ENCODE assay signal across 17 cellular contexts in the genomic region with DNA sequence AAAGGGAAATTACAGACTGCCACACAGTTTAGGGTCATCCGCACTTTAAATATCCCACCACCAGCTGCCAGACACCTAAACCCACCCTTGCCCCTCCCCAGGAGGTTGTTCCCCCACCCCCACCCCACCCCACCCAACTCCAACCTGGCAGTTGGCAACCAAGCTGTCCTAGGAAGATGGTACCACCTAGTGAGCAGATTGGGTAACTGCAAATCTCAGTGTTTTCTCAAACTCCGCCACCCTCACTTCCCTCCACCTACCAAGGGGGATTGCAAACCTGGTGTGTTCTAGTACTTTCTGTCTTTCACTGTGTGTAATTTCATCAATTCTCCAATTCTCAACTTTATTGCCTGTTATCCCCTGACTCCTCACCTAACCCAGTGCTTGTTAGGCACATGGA.
DNase-seq lines count a peak whose midpoint lies in the region; ATAC-seq and TF ChIP-seq lines count a peak whose summit lies in the region.
"Had no signal": no experiment of that assay in that cellular context is flagged by ENCODE, and none has a peak within 500 bp of the region (broad histone marks: within the 10 kb centered on the region; RNA-seq: fewer than 3 reads in every experiment).

No MANE protein-coding gene starts in this region.

- DNase-seq in WTC11 (ENCODE audit: low spot score): no peak
- DNase-seq in glutamatergic neuron: no peak
- no peak for DNase-seq in activated effector memory CD4-positive, alpha-beta T cell treated with Interleukin-2 at 50 U/mL for 16 hours
- DNase-seq in trophoblast cell: no peak
- DNase-seq: AML-193; CD4-positive, CD25-positive, alpha-beta regulatory T cell; NCI-H2029 treated with DMSO at 0.1 percent for 48 hours; NCI-H2227 treated with DMSO at 0.1 percent for 48 hours; NCI-H524 treated with DMSO at 0.1 percent for 48 hours; T-helper 1 cell had no signal

- POLR2A ChIA-PET in WTC11 (lab: Charles Lee): no interaction called here

- H3K9ac ChIP-seq in trophoblast cell (ENCODE audit: low read length): no peak overlapping the region

- H4K20me1 ChIP-seq in DOHH2 (ENCODE audit: control insufficient read depth, insufficient read depth, low read depth, low read length): no peaks in the 10 kb centered on the region

- no peak overlapping the region for H3K4ac ChIP-seq in trophoblast cell (ENCODE audit: low read depth, low read length)

- H3K27ac ChIP-seq in DOHH2 (ENCODE audit: low read depth, low read length) (no peak overlapping the region), trophoblast cell (ENCODE audit: low read depth, low read length) (no peak overlapping the region)
- H3K27ac ChIP-seq: SK-N-MC had no signal

- WGBS in trophoblast cell (ENCODE audit: extremely low coverage, insufficient coverage, insufficient read length): no CpG with 5 or more reads among the region's 2 CpGs

- H3K18ac ChIP-seq in trophoblast cell (ENCODE audit: low read length): no peak overlapping the region

- CTCF ChIA-PET in WTC11 (lab: Charles Lee): interaction anchor here (0.7 kb wide), 1 partner anchor 294 kb away, joined by 4 read pairs; no protein-coding TSS in a partner anchor

- no peak overlapping the region for H2BK5ac ChIP-seq in trophoblast cell (ENCODE audit: low read depth, low read length, poor library complexity)

- ATAC-seq in WTC11: peak; percentile 24; the same call in 1 of the 2 replicates
- no peak for ATAC-seq in GM21367 (IDR thresholded peaks at IDR 0.05; ENCODE audit: unreplicated experiment)
- ATAC-seq in GM21528 (IDR thresholded peaks at IDR 0.05; ENCODE audit: low FRiP score, unreplicated experiment): no peak
- ATAC-seq: HCT116 had no signal

- no peak overlapping the region for H4K8ac ChIP-seq in trophoblast cell (ENCODE audit: low read depth, low read length)

- no peak overlapping the region for H2AFZ ChIP-seq in trophoblast cell (ENCODE audit: insufficient read depth, low read length, poor library complexity)

- no peaks in the 10 kb centered on the region for H3K9me2 ChIP-seq in DOHH2 (replicated peaks; ENCODE audit: control insufficient read depth, low read length)

- H3K4me2 ChIP-seq in DOHH2 (ENCODE audit: low read length): no peak overlapping the region
- H3K4me2 ChIP-seq in trophoblast cell (ENCODE audit: low read length): no peak overlapping the region

- H3K36me3 Mint-ChIP-seq in WTC11 (peaks cover 22% of the 10 kb centered on the region), glutamatergic neuron (ENCODE audit: unreplicated experiment) (peaks cover 24% of the 10 kb centered on the region)
- H3K36me3 Mint-ChIP-seq: CD4-positive, CD25-positive, alpha-beta regulatory T cell; IgD-negative memory B cell had no signal

- H3K4me1 Mint-ChIP-seq in WTC11: peaks cover 12% of the 10 kb centered on the region
- peaks cover 3% of the 10 kb centered on the region for H3K4me1 Mint-ChIP-seq in glutamatergic neuron (ENCODE audit: low read depth, unreplicated experiment)
- H3K4me1 Mint-ChIP-seq: IgD-negative memory B cell had no signal

- H3K9me3 Mint-ChIP-seq in WTC11 (peaks cover 28% of the 10 kb centered on the region), glutamatergic neuron (ENCODE audit: unreplicated experiment) (peaks cover 18% of the 10 kb centered on the region)

- no peak overlapping the region for H2BK120ac ChIP-seq in trophoblast cell (ENCODE audit: insufficient read depth, low read length, poor library complexity)

- no peak overlapping the region for H4K91ac ChIP-seq in trophoblast cell (ENCODE audit: low read depth, low read length)

- no peak overlapping the region for H3K14ac ChIP-seq in trophoblast cell (ENCODE audit: low read length)

- H2BK12ac ChIP-seq in trophoblast cell (ENCODE audit: low read length): no peak overlapping the region

- H3K27me3 ChIP-seq in DOHH2 (ENCODE audit: control insufficient read depth, low read length) (no peaks in the 10 kb centered on the region), trophoblast cell (ENCODE audit: insufficient read depth, low read length) (no peaks in the 10 kb centered on the region)

- H3K4me1 ChIP-seq in DOHH2 (ENCODE audit: control insufficient read depth, low read length): no peaks in the 10 kb centered on the region
- H3K4me1 ChIP-seq in trophoblast cell (ENCODE audit: control insufficient read depth in 1 of 2, insufficient read depth in 2 of 2, low read length in 2 of 2): no peaks in the 10 kb centered on the region

- no peak overlapping the region for H2AK5ac ChIP-seq in trophoblast cell (ENCODE audit: low read length)

- H3K36me3 ChIP-seq in DOHH2 (ENCODE audit: control insufficient read depth, low read length): no peaks in the 10 kb centered on the region
- H3K36me3 ChIP-seq in trophoblast cell (ENCODE audit: control insufficient read depth in 1 of 2, insufficient read depth in 2 of 2, low read length in 2 of 2): no peaks in the 10 kb centered on the region

- H3K9me3 ChIP-seq in DOHH2 (ENCODE audit: control insufficient read depth, insufficient read depth, low read length): peaks cover 22% of the 10 kb centered on the region; the same call in 1 of the 2 replicates
- H3K9me3 ChIP-seq in trophoblast cell (ENCODE audit: insufficient read depth, low read depth, low read length): no peaks in the 10 kb centered on the region

- no peaks in the 10 kb centered on the region for H3F3A ChIP-seq in DOHH2 (ENCODE audit: control insufficient read depth, insufficient read depth)

- H3K27me3 Mint-ChIP-seq in WTC11 (ENCODE audit: low read depth): peaks cover 12% of the 10 kb centered on the region
- H3K27me3 Mint-ChIP-seq in glutamatergic neuron (ENCODE audit: unreplicated experiment): peaks cover 7% of the 10 kb centered on the region
- H3K27me3 Mint-ChIP-seq: CD4-positive, CD25-positive, alpha-beta regulatory T cell had no signal

- H3K27ac Mint-ChIP-seq in WTC11: no peak overlapping the region
- no peak overlapping the region for H3K27ac Mint-ChIP-seq in glutamatergic neuron (ENCODE audit: unreplicated experiment)
- H3K27ac Mint-ChIP-seq: CD4-positive, CD25-positive, alpha-beta regulatory T cell; IgD-negative memory B cell had no signal

- TF ChIP-seq CTCF in DOHH2 (IDR thresholded peaks at IDR 0.05; ENCODE audit: low read depth, low read length, poor library complexity, severe bottlenecking): peak; percentile 28
- 0 out of 2 replicates have a peak, but pooled peaks have one; percentile 12 for TF ChIP-seq CTCF in LNCAP (IDR thresholded peaks at IDR 0.05)
- TF ChIP-seq CTCF in WTC11 (IDR thresholded peaks at IDR 0.05): no peak; the same call in 1 of the 2 replicates
- peak; percentile 39 for TF ChIP-seq CTCF in glutamatergic neuron (IDR thresholded peaks at IDR 0.05; ENCODE audit: partially characterized antibody, unreplicated experiment)

- H3K79me2 ChIP-seq in DOHH2 (ENCODE audit: control insufficient read depth, low read length) (no peaks in the 10 kb centered on the region), trophoblast cell (ENCODE audit: control insufficient read depth, insufficient read depth, low read length, poor library complexity) (no peaks in the 10 kb centered on the region)

- H3K4me3 ChIP-seq in DOHH2 (ENCODE audit: low read length): no peak overlapping the region
- H3K4me3 ChIP-seq in trophoblast cell (ENCODE audit: low read depth, low read length): no peak overlapping the region
- H3K4me3 ChIP-seq: SK-N-MC had no signal

- no peak overlapping the region for H4K12ac ChIP-seq in trophoblast cell (ENCODE audit: low read depth, low read length)

- no peak overlapping the region for H3K4me3 Mint-ChIP-seq in WTC11
- H3K4me3 Mint-ChIP-seq in glutamatergic neuron (ENCODE audit: unreplicated experiment): no peak overlapping the region
- H3K4me3 Mint-ChIP-seq: CD4-positive, CD25-positive, alpha-beta regulatory T cell; IgD-negative memory B cell had no signal

- no peak overlapping the region for H3K23ac ChIP-seq in trophoblast cell (ENCODE audit: low read length)

- H3K79me1 ChIP-seq in trophoblast cell (ENCODE audit: low read length): no peaks in the 10 kb centered on the region

TF ChIP-seq in WTC11, 78 proteins besides CTCF, POLR2A, EP300 and RAD21 (continues in another document):
- TF ChIP-seq AFF4 (CRISPR knock-in tag; IDR thresholded peaks at IDR 0.05; ENCODE audit: borderline replicate concordance) (no peak), MLX (CRISPR knock-in tag; IDR thresholded peaks at IDR 0.05) (no peak), CBFB (CRISPR knock-in tag; IDR thresholded peaks at IDR 0.05; ENCODE audit: low read depth) (no peak), GABPB1 (CRISPR knock-in tag; IDR thresholded peaks at IDR 0.05) (no peak), JAZF1 (CRISPR knock-in tag; IDR thresholded peaks at IDR 0.05) (no peak)
